Comparison of ENCODE assay signal across 19 cellular contexts in the genomic region with DNA sequence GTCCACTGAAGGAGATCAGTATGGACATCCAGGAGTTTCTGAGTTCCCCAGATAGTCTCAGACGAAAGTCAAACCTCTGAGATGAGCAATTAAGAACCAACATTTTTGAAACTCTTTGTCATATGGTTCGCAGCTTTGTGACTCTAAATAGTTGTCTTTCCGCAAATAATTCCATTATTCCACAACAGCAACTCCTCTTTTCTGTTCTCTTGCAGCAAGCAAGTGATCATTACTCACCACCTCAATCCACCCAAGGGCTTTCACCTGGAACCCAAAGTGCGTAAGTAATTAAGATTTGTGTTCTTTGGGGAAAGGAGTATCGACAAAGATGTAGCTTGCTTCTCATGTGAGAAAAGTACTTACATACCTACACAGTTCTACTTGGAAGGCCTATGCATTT.
"Had no signal": no experiment of that assay in that cellular context is flagged by ENCODE, and none has a peak within 500 bp of the region (broad histone marks: within the 10 kb centered on the region; RNA-seq: fewer than 3 reads in every experiment).

No MANE protein-coding gene starts in this region.

- H3K36me3 ChIP-seq: uterus had no signal

- H3K4me1 ChIP-seq: breast epithelium, gastrocnemius medialis, pancreas, tibial artery, uterus had no signal

- H3K27me3 ChIP-seq: breast epithelium, gastrocnemius medialis, heart right ventricle, pancreas, tibial artery, uterus had no signal

- H3K27ac ChIP-seq: breast epithelium, gastrocnemius medialis, pancreas, tibial artery, uterus had no signal

- H3K9me3 ChIP-seq: breast epithelium, gastrocnemius medialis, heart right ventricle, pancreas, tibial artery, uterus had no signal

- ATAC-seq: activated CD4-positive, CD25-positive, alpha-beta regulatory T cell treated with anti-CD3 and anti-CD28 coated beads, Interleukin-2, amount 50 U/mL, for 24 hours; activated naive CD8-positive, alpha-beta T cell treated with anti-CD3 and anti-CD28 coated beads, Interleukin-2, amount 50 U/mL, for 24 hours; activated T-helper 17 cell treated with anti-CD3 and anti-CD28 coated beads, Interleukin-2, amount 50 U/mL, for 72 hours; effector memory CD8-positive, alpha-beta T cell; left colon; pancreas; stimulated activated naive B cell treated with anti-CD40 and anti-IgM and Interleukin-4, amounts not matched to agents 10 μg/mL and 1 μg/mL and 100 μg/mL, for 72 hours had no signal

- H3K4me3 ChIP-seq: breast epithelium, gastrocnemius medialis, heart right ventricle, lung, pancreas, tibial artery, uterus had no signal

- DNase-seq: activated CD4-positive, alpha-beta T cell treated with anti-CD3 and anti-CD28 coated beads, Interleukin-2, amount 50 U/mL, for 1 hour; activated naive CD4-positive, alpha-beta T cell treated with Interleukin-2 at 50 U/mL for 16 hours; activated naive CD8-positive, alpha-beta T cell treated with anti-CD3 and anti-CD28 coated beads, Interleukin-2, amount 50 U/mL, for 24 hours; aorta; effector memory CD8-positive, alpha-beta T cell; gastrocnemius medialis; heart right ventricle; left colon; naive B cell; pancreas; stimulated activated CD4-positive, alpha-beta T cell treated with anti-CD3 and anti-CD28 coated beads, Interleukin-4, amount 100 ng/mL, for 1 hour; stimulated activated naive B cell treated with anti-CD40 and anti-IgM and Interleukin-4, amounts not matched to agents 10 μg/mL and 1 μg/mL and 100 μg/mL, for 72 hours; T-helper 9 cell; tibial artery; uterus had no signal
